ENCODE assay signal across 1 cellular context in genomic region chr10:62050627-62050924, GRCh38.
TF ChIP-seq lines count a peak whose summit lies in the region.

No MANE protein-coding gene starts in this region.

TF ChIP-seq in GM12878, 131 proteins besides CTCF, POLR2A, EP300 and RAD21 (continued from another document):
- TF ChIP-seq HSF1 (IDR thresholded peaks at IDR 0.05; ENCODE audit: low read depth, low read length) (no peak), MYB (IDR thresholded peaks at IDR 0.05; ENCODE audit: borderline replicate concordance, low read depth, low read length) (no peak), MYC (IDR thresholded peaks at IDR 0.05; ENCODE audit: insufficient read depth, insufficient read length, insufficient replicate concordance, low read length, severe bottlenecking) (no peak), MEF2A (IDR thresholded peaks at IDR 0.05; ENCODE audit: insufficient read depth, low read depth, low read length) (no peak), NR2F1 (conservative IDR thresholded peaks at IDR 0.05) (no peak), FOXK2 (IDR thresholded peaks at IDR 0.05) (no peak), E4F1 (IDR thresholded peaks at IDR 0.05; ENCODE audit: borderline replicate concordance, partially characterized antibody) (no peak), RAD51 (IDR thresholded peaks at IDR 0.05) (no peak), ZBED1 (IDR thresholded peaks at IDR 0.05; ENCODE audit: borderline replicate concordance) (no peak), ZZZ3 (IDR thresholded peaks at IDR 0.05; ENCODE audit: control insufficient read depth, insufficient read length, low read depth) (no peak), SUZ12 (IDR thresholded peaks at IDR 0.05; ENCODE audit: unreplicated experiment) (no peak), BMI1 (IDR thresholded peaks at IDR 0.05; ENCODE audit: borderline replicate concordance) (no peak), SREBF2 (IDR thresholded peaks at IDR 0.05; ENCODE audit: low read length) (no peak), NFYA (IDR thresholded peaks at IDR 0.05; ENCODE audit: borderline replicate concordance, low read depth, low read length) (no peak)
